ENCODE assay signal across 1 cellular context in the genomic region with DNA sequence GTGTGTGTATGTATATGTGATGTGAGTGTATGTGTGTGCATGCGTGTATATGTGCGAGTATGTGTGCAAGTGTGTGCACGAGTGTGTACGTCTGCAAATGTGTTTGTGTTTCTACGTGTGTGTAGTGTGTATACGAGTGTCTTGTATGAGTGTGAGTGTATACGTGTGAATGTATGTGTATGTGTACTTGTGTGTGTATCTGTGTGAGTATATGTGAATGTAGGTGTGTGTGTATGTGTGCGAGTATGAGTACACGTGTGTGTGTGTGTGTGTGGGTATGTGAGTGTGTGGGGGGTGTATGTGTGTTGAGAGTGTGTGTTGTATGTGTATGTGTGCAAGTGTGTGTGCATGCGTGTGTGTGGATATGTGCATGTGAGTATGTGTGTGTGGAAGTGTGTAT.
TF ChIP-seq lines count a peak whose summit lies in the region.

No MANE protein-coding gene starts in this region.

TF ChIP-seq in HepG2, 621 proteins besides CTCF, POLR2A, EP300 and RAD21 (continued from another document):
- TF ChIP-seq, protein P1, sequence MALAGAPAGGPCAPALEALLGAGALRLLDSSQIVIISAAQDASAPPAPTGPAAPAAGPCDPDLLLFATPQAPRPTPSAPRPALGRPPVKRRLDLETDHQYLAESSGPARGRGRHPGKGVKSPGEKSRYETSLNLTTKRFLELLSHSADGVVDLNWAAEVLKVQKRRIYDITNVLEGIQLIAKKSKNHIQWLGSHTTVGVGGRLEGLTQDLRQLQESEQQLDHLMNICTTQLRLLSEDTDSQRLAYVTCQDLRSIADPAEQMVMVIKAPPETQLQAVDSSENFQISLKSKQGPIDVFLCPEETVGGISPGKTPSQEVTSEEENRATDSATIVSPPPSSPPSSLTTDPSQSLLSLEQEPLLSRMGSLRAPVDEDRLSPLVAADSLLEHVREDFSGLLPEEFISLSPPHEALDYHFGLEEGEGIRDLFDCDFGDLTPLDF (CRISPR knock-in tag; IDR thresholded peaks at IDR 0.05) = no peak
- TF ChIP-seq ZNF274 (CRISPR knock-in tag; IDR thresholded peaks at IDR 0.05) = no peak
- TF ChIP-seq MIXL1 (CRISPR knock-in tag; IDR thresholded peaks at IDR 0.05) = no peak
- TF ChIP-seq, protein P2, sequence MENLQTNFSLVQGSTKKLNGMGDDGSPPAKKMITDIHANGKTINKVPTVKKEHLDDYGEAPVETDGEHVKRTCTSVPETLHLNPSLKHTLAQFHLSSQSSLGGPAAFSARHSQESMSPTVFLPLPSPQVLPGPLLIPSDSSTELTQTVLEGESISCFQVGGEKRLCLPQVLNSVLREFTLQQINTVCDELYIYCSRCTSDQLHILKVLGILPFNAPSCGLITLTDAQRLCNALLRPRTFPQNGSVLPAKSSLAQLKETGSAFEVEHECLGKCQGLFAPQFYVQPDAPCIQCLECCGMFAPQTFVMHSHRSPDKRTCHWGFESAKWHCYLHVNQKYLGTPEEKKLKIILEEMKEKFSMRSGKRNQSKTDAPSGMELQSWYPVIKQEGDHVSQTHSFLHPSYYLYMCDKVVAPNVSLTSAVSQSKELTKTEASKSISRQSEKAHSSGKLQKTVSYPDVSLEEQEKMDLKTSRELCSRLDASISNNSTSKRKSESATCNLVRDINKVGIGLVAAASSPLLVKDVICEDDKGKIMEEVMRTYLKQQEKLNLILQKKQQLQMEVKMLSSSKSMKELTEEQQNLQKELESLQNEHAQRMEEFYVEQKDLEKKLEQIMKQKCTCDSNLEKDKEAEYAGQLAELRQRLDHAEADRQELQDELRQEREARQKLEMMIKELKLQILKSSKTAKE (CRISPR knock-in tag; IDR thresholded peaks at IDR 0.05; ENCODE audit: borderline replicate concordance) = no peak
- TF ChIP-seq ZC3H4 (CRISPR knock-in tag; IDR thresholded peaks at IDR 0.05; ENCODE audit: borderline replicate concordance) = no peak
- no peak for TF ChIP-seq ZSCAN12 (CRISPR knock-in tag; IDR thresholded peaks at IDR 0.05)
